ENCODE assay signal across 16 cellular contexts in the genomic region with DNA sequence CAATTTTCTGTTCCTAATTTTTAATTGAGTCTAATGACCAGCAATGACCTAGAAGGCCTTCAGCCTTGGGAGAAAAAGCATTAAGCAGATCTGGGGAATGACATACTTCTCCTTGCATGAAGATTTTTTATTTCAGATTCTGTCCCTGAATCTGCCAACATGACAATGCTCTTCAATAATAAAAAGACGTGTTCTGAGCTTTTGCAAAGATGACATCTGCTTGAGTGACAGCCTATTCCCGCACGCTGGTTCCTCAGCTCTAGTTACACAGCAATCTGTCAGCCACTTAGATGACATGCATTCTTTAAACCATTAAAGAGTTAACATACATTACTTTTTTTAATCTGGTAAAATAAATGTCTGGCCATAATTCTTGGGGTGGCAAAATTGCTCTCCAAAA.
"Had no signal": no experiment of that assay in that cellular context is flagged by ENCODE, and none has a peak within 500 bp of the region (broad histone marks: within the 10 kb centered on the region; RNA-seq: fewer than 3 reads in every experiment).

No MANE protein-coding gene starts in this region.

- H3K27ac ChIP-seq: SJSA1, SK-N-MC had no signal

- H3K9me3 ChIP-seq: SJSA1 had no signal

- H3K27me3 ChIP-seq: SJSA1 had no signal

- H3K36me3 ChIP-seq: SJSA1 had no signal

- H3K4me1 ChIP-seq: SJSA1 had no signal

- H3K4me3 ChIP-seq: SJSA1, SK-N-MC had no signal

- DNase-seq: KBM-7, NCI-H1092, NCI-H146, NCI-H1694 treated with DMSO at 0.1 percent for 48 hours, NCI-H1930, NCI-H2081, NCI-H2107, NCI-H226, NCI-H446, NCI-H510A, NCI-H524 treated with DMSO at 0.1 percent for 48 hours, Right ventricle myocardium superior, RPMI8226, SIG-M5 had no signal
